In genomic region chr1:167090289-167090942, GRCh38 we compare ENCODE assay signal across 9 cellular contexts. TPM values are rescaled to one million over a fixed set of nuclear protein-coding genes. Genes with fewer than 3 reads are reported as not detected.
DNase-seq lines count a peak whose midpoint lies in the region; ATAC-seq and TF ChIP-seq lines count a peak whose summit lies in the region.
"Had no signal": no experiment of that assay in that cellular context is flagged by ENCODE, and none has a peak within 500 bp of the region (broad histone marks: within the 10 kb centered on the region; RNA-seq: fewer than 3 reads in every experiment).

Gene GPA33, minus strand, starts transcription at chr1:167090377. Its CDS starts 90 bp downstream, at chr1:167090287.

- H3K4me2 ChIP-seq in trophoblast cell (ENCODE audit: low read length), result no peak within 1 kb of the TSS

- H2BK5ac ChIP-seq in trophoblast cell (ENCODE audit: low read depth, low read length, poor library complexity), result no peak within 1 kb of the TSS

- POLR2A ChIA-PET in activated CD4-positive, alpha-beta memory T cell treated with anti-CD3 and anti-CD28 coated beads, Interleukin-2, amount 10 ng/mL, durations not matched to agents 7 days and 5 days (lab: Charles Lee), result interaction anchor here (0.9 kb wide), 1 partner anchor 130 kb away, joined by 6 read pairs; the partner anchor contains the start of gene POU2F1

- TF ChIP-seq POLR2A in suprapubic skin (IDR thresholded peaks at IDR 0.05), result no peak

- H3K79me2 ChIP-seq in trophoblast cell (ENCODE audit: control insufficient read depth, insufficient read depth, low read length, poor library complexity), result no peaks in the 10 kb centered on the region

- H3K4me1 Mint-ChIP-seq in activated CD4-positive, alpha-beta memory T cell treated with anti-CD3 and anti-CD28 coated beads, Interleukin-2, amount 10 ng/mL, durations not matched to agents 7 days and 5 days, result peaks cover 11% of the 10 kb centered on the region

- no peak within 1 kb of the TSS for H3K4me3 Mint-ChIP-seq in activated CD4-positive, alpha-beta memory T cell treated with anti-CD3 and anti-CD28 coated beads, Interleukin-2, amount 10 ng/mL, durations not matched to agents 7 days and 5 days

- no peak within 1 kb of the TSS for H2AFZ ChIP-seq in trophoblast cell (ENCODE audit: insufficient read depth, low read length, poor library complexity)

- no peak within 1 kb of the TSS for H2BK120ac ChIP-seq in trophoblast cell (ENCODE audit: insufficient read depth, low read length, poor library complexity)

- no peak for DNase-seq in activated CD4-positive, alpha-beta memory T cell treated with anti-CD3 and anti-CD28 coated beads, Interleukin-2, amount 10 ng/mL, durations not matched to agents 7 days and 5 days
- DNase-seq in trophoblast cell (no peak), suprapubic skin (ENCODE audit: low spot score in 2 of 2) (no peak), iPS-NIHi11 (ENCODE audit: low spot score) (no peak), amygdala (lab: John Stamatoyannopoulos, UW) (no peak)
- no peak for DNase-seq in activated CD4-positive, alpha-beta T cell treated with anti-CD3 and anti-CD28 coated beads, Interleukin-2, amount 50 U/mL, for 4 hours
- DNase-seq: SHP77 treated with DMSO at 0.1 percent for 48 hours had no signal

- TF ChIP-seq EP300 in suprapubic skin (IDR thresholded peaks at IDR 0.05), result no peak

- peak within 1 kb of the TSS; percentile 81 for H3K27ac Mint-ChIP-seq in activated CD4-positive, alpha-beta memory T cell treated with anti-CD3 and anti-CD28 coated beads, Interleukin-2, amount 10 ng/mL, durations not matched to agents 7 days and 5 days

- H2BK12ac ChIP-seq in trophoblast cell (ENCODE audit: low read length), result peak within 1 kb of the TSS; percentile 80

- no peaks in the 10 kb centered on the region for H3K9me3 Mint-ChIP-seq in activated CD4-positive, alpha-beta memory T cell treated with anti-CD3 and anti-CD28 coated beads, Interleukin-2, amount 10 ng/mL, durations not matched to agents 7 days and 5 days

- no peaks in the 10 kb centered on the region for H3K27me3 Mint-ChIP-seq in activated CD4-positive, alpha-beta memory T cell treated with anti-CD3 and anti-CD28 coated beads, Interleukin-2, amount 10 ng/mL, durations not matched to agents 7 days and 5 days

- no peak within 1 kb of the TSS for H3K4ac ChIP-seq in trophoblast cell (ENCODE audit: low read depth, low read length)

- WGBS in trophoblast cell (ENCODE audit: extremely low coverage, insufficient coverage, insufficient read length), result no CpG with 5 or more reads among the region's 1 CpG
- 88% methylated on average over 1 of the region's 1 CpG for WGBS in suprapubic skin

- H4K12ac ChIP-seq in trophoblast cell (ENCODE audit: low read depth, low read length), result no peak within 1 kb of the TSS

- peak within 1 kb of the TSS; percentile 7 for H3K14ac ChIP-seq in trophoblast cell (ENCODE audit: low read length)

- H4K91ac ChIP-seq in trophoblast cell (ENCODE audit: low read depth, low read length), result peak within 1 kb of the TSS; percentile 36

- no peaks in the 10 kb centered on the region for H3K36me3 ChIP-seq in trophoblast cell (ENCODE audit: control insufficient read depth in 1 of 2, insufficient read depth in 2 of 2, low read length in 2 of 2)
- no peaks in the 10 kb centered on the region for H3K36me3 ChIP-seq in suprapubic skin

- no peak within 1 kb of the TSS for H3K18ac ChIP-seq in trophoblast cell (ENCODE audit: low read length)

- H3K4me3 ChIP-seq in trophoblast cell (ENCODE audit: low read depth, low read length), result no peak within 1 kb of the TSS
- no peak within 1 kb of the TSS for H3K4me3 ChIP-seq in suprapubic skin

- no peaks in the 10 kb centered on the region for H3K9me3 ChIP-seq in trophoblast cell (ENCODE audit: insufficient read depth, low read depth, low read length)
- H3K9me3 ChIP-seq in suprapubic skin, result no peaks in the 10 kb centered on the region

- H3K36me3 Mint-ChIP-seq in activated CD4-positive, alpha-beta memory T cell treated with anti-CD3 and anti-CD28 coated beads, Interleukin-2, amount 10 ng/mL, durations not matched to agents 7 days and 5 days (ENCODE audit: low read depth), result no peaks in the 10 kb centered on the region

- ATAC-seq in GM19035 (IDR thresholded peaks at IDR 0.05; ENCODE audit: unreplicated experiment) (peak; percentile 68), HG03520 (IDR thresholded peaks at IDR 0.05; ENCODE audit: unreplicated experiment) (peak; percentile 60)

- CTCF ChIA-PET in activated CD4-positive, alpha-beta memory T cell treated with anti-CD3 and anti-CD28 coated beads, Interleukin-2, amount 10 ng/mL, durations not matched to agents 7 days and 5 days (lab: Charles Lee), result interaction anchor here (1.0 kb wide), 1 partner anchor 18 kb away, joined by 3 read pairs; no protein-coding TSS in a partner anchor

- H3K27ac ChIP-seq in trophoblast cell (ENCODE audit: low read depth, low read length), result peak within 1 kb of the TSS; percentile 17
- no peak within 1 kb of the TSS for H3K27ac ChIP-seq in suprapubic skin

- H2AK5ac ChIP-seq in trophoblast cell (ENCODE audit: low read length), result peak within 1 kb of the TSS; percentile 81

- H3K27me3 ChIP-seq in trophoblast cell (ENCODE audit: insufficient read depth, low read length) (no peaks in the 10 kb centered on the region), suprapubic skin (no peaks in the 10 kb centered on the region)

- H3K4me1 ChIP-seq in trophoblast cell (ENCODE audit: control insufficient read depth in 1 of 2, insufficient read depth in 2 of 2, low read length in 2 of 2) (peaks cover 13 to 17% of the 10 kb centered on the region in 2 experiments), suprapubic skin (no peaks in the 10 kb centered on the region)

- H3K23ac ChIP-seq in trophoblast cell (ENCODE audit: low read length), result no peak within 1 kb of the TSS

- no peak within 1 kb of the TSS for H4K8ac ChIP-seq in trophoblast cell (ENCODE audit: low read depth, low read length)

- peaks cover 3% of the 10 kb centered on the region for H3K79me1 ChIP-seq in trophoblast cell (ENCODE audit: low read length)

- H3K9ac ChIP-seq in trophoblast cell (ENCODE audit: low read length), result no peak within 1 kb of the TSS

- TF ChIP-seq CTCF in suprapubic skin (IDR thresholded peaks at IDR 0.05), result no peak

RNA-seq across cellular contexts. Expression of gene GPA33, which starts in this region (rescaled TPM):
- total RNA-seq in activated CD4-positive, alpha-beta memory T cell treated with anti-CD3 and anti-CD28 coated beads, Interleukin-2, amount 10 ng/mL, durations not matched to agents 7 days and 5 days, result under 1 TPM; 0.65 to 0.71 TPM
- polyA plus RNA-seq in trophoblast cell (2013), result 3.2 TPM in 2 replicates
- total RNA-seq in suprapubic skin, result under 1 TPM in 1 of 4 donors, not detected in 3; 0.15 TPM
